In genomic region chr6:158027590-158028285, GRCh38 we compare ENCODE assay signal across 8 cellular contexts. TPM values are rescaled to one million over a fixed set of nuclear protein-coding genes. Genes with fewer than 3 reads are reported as not detected.
DNase-seq lines count a peak whose midpoint lies in the region; ATAC-seq and TF ChIP-seq lines count a peak whose summit lies in the region.
"Had no signal": no experiment of that assay in that cellular context is flagged by ENCODE, and none has a peak within 500 bp of the region (broad histone marks: within the 10 kb centered on the region; RNA-seq: fewer than 3 reads in every experiment).

No MANE protein-coding gene starts in this region.

- H3K4me2 ChIP-seq in GM23248 (ENCODE audit: unreplicated experiment) = no peak overlapping the region

- no peaks in the 10 kb centered on the region for H4K20me1 ChIP-seq in GM23248 (ENCODE audit: insufficient read depth)

- no peaks in the 10 kb centered on the region for H3K9me2 ChIP-seq in GM23248 (ENCODE audit: insufficient read depth)

- H3F3A ChIP-seq in GM23248 (ENCODE audit: insufficient read depth) = peaks cover 46% of the 10 kb centered on the region

- H3K79me2 ChIP-seq in GM23248 (ENCODE audit: insufficient read depth) = peaks cover 60% of the 10 kb centered on the region

- no peak for DNase-seq in GM23248
- DNase-seq in WTC11 (ENCODE audit: low spot score) = no peak
- no peak for DNase-seq in heart right ventricle
- no peak for DNase-seq in stimulated activated effector memory CD8-positive, alpha-beta T cell treated with anti-CD3 and anti-CD28 coated beads, Interleukin-12 subunit alpha, Interleukin-12 subunit beta, amount 100 ng/mL, for 72 hours (ENCODE audit: low spot score in 2 of 2)
- no peak for DNase-seq in activated CD4-positive, CD25-positive, alpha-beta regulatory T cell (lab: John Stamatoyannopoulos, UW)
- no peak for DNase-seq in NCI-H1436 treated with DMSO at 0.1 percent for 48 hours (lab: John Stamatoyannopoulos, UW)
- no peak for DNase-seq in cerebellar nuclear complex (lab: John Stamatoyannopoulos, UW)
- DNase-seq: stimulated activated CD4-positive, alpha-beta T cell treated with anti-CD3 and anti-CD28 coated beads, Interleukin-12 subunit alpha, Interleukin-12 subunit beta, amount 100 ng/mL, for 4 hours had no signal

- POLR2A ChIA-PET in WTC11 (lab: Charles Lee) = no interaction called here

- H3K27me3 ChIP-seq in GM23248 (replicated peaks; ENCODE audit: insufficient read depth) (no peaks in the 10 kb centered on the region), heart right ventricle (no peaks in the 10 kb centered on the region)

- in situ Hi-C loops in GM23248 (cut with MboI) = no loop called here

- no peak overlapping the region for H3K4me3 Mint-ChIP-seq in WTC11
- peak overlapping the region; percentile 84 for H3K4me3 Mint-ChIP-seq in stimulated activated effector memory CD8-positive, alpha-beta T cell treated with anti-CD3 and anti-CD28 coated beads, Interleukin-12 subunit alpha, Interleukin-12 subunit beta, amount 100 ng/mL, for 72 hours

- 81 to 82% methylated on average over 22 of the region's 22 CpGs for WGBS in GM23248 (ENCODE audit: low coverage in 1 of 2, low lambda C conversion rate in 2 of 2, missing lambda C conversion rate in 2 of 2), 2 experiments
- WGBS in heart right ventricle, 2 donors = 69 to 70% methylated on average over 22 of the region's 22 CpGs

- TF ChIP-seq CTCF in WTC11 (IDR thresholded peaks at IDR 0.05) (no peak), heart right ventricle (IDR thresholded peaks at IDR 0.05) (no peak)

- H3K36me3 Mint-ChIP-seq in WTC11 = 0 out of 2 replicates have a peak, but pooled peaks cover 3% of the 10 kb centered on the region
- H3K36me3 Mint-ChIP-seq in stimulated activated effector memory CD8-positive, alpha-beta T cell treated with anti-CD3 and anti-CD28 coated beads, Interleukin-12 subunit alpha, Interleukin-12 subunit beta, amount 100 ng/mL, for 72 hours = peaks cover 30% of the 10 kb centered on the region

- H3K9ac ChIP-seq in GM23248 = no peak overlapping the region

- peaks cover 29% of the 10 kb centered on the region for H3K4me1 Mint-ChIP-seq in WTC11
- peaks cover 44% of the 10 kb centered on the region for H3K4me1 Mint-ChIP-seq in stimulated activated effector memory CD8-positive, alpha-beta T cell treated with anti-CD3 and anti-CD28 coated beads, Interleukin-12 subunit alpha, Interleukin-12 subunit beta, amount 100 ng/mL, for 72 hours

- H2AFZ ChIP-seq in GM23248 = no peak overlapping the region

- peak overlapping the region; percentile 99 for H3K27ac ChIP-seq in GM23248
- H3K27ac ChIP-seq in heart right ventricle = peak overlapping the region in 8 of 10 donors; percentile 51 to 88 (median 80)

- H3K4me3 ChIP-seq in GM23248 (no peak overlapping the region), heart right ventricle (peak overlapping the region in 1 of 10 donors; percentile 1)

- H3K27ac Mint-ChIP-seq in WTC11 = peak overlapping the region; percentile 71
- peak overlapping the region; percentile 100 for H3K27ac Mint-ChIP-seq in stimulated activated effector memory CD8-positive, alpha-beta T cell treated with anti-CD3 and anti-CD28 coated beads, Interleukin-12 subunit alpha, Interleukin-12 subunit beta, amount 100 ng/mL, for 72 hours

- CTCF ChIA-PET in WTC11 (lab: Charles Lee) = interaction anchor here (1.9 to 2.3 kb wide), 2 partner anchors 19 to 43 kb away, joined by 10 to 15 read pairs; no protein-coding TSS in a partner anchor

- no peak for ATAC-seq in WTC11
- no peak for ATAC-seq in heart right ventricle
- ATAC-seq in stimulated activated effector memory CD8-positive, alpha-beta T cell treated with anti-CD3 and anti-CD28 coated beads, Interleukin-12 subunit alpha, Interleukin-12 subunit beta, amount 100 ng/mL, for 72 hours = no peak

- H3K9me3 ChIP-seq in GM23248 (ENCODE audit: low read depth) (no peaks in the 10 kb centered on the region), heart right ventricle (no peaks in the 10 kb centered on the region)

- H3K4me1 ChIP-seq in GM23248 (ENCODE audit: insufficient read depth) = peaks cover 42% of the 10 kb centered on the region
- H3K4me1 ChIP-seq in heart right ventricle = peaks cover 26 to 66% (median 54%) of the 10 kb centered on the region in 9 donors

- H3K9me3 Mint-ChIP-seq in WTC11 = no peaks in the 10 kb centered on the region
- no peaks in the 10 kb centered on the region for H3K9me3 Mint-ChIP-seq in stimulated activated effector memory CD8-positive, alpha-beta T cell treated with anti-CD3 and anti-CD28 coated beads, Interleukin-12 subunit alpha, Interleukin-12 subunit beta, amount 100 ng/mL, for 72 hours

- no peaks in the 10 kb centered on the region for H3K27me3 Mint-ChIP-seq in WTC11 (ENCODE audit: low read depth)

- H3K36me3 ChIP-seq in GM23248 (ENCODE audit: low read depth) (no peaks in the 10 kb centered on the region; the same call in 1 of the 2 replicates), heart right ventricle (peaks cover 0 to 10% (median 0%) of the 10 kb centered on the region in 9 donors)

- intact Hi-C loops in heart right ventricle (cut with DNase I) = loop anchor here in 3 of 10 donors (5.0 kb wide), 1 partner anchor 45 kb away; the partner anchor contains the start of gene SYNJ2 (in 3 of the 3)

TF ChIP-seq in WTC11, 78 proteins besides CTCF, POLR2A, EP300 and RAD21 (continues in another document):
- TF ChIP-seq CREB1 (CRISPR knock-in tag; IDR thresholded peaks at IDR 0.05) (no peak), PRDM15 (CRISPR knock-in tag; IDR thresholded peaks at IDR 0.05) (no peak), SOX15 (CRISPR knock-in tag; IDR thresholded peaks at IDR 0.05) (no peak), E2F1 (CRISPR knock-in tag; IDR thresholded peaks at IDR 0.05) (no peak), ERG (CRISPR knock-in tag; IDR thresholded peaks at IDR 0.05) (no peak), ZMAT4 (CRISPR knock-in tag; IDR thresholded peaks at IDR 0.05) (no peak), ETV6 (CRISPR knock-in tag; IDR thresholded peaks at IDR 0.05) (no peak), ZNF396 (CRISPR knock-in tag; IDR thresholded peaks at IDR 0.05; ENCODE audit: borderline replicate concordance) (no peak), SP1 (CRISPR knock-in tag; conservative IDR thresholded peaks at IDR 0.05) (no peak)

RNA-seq across cellular contexts. Expression of gene SYNJ2, which starts 46.1 kb away (rescaled TPM):
- total RNA-seq in GM23248 (2014; rRNA removed; shearing (Covaris generic)) = 25.3 and 28.6 TPM in 2 replicates
- polyA plus RNA-seq in GM23248 (2016; fragmentation: Nextera tagmentation; extraction: Ambion mirVana) = 17.6 and 20.5 TPM in 2 replicates
- total RNA-seq in WTC11 (2021) = 11.8 to 15.3 TPM (median 12.4 TPM) in 3 replicates
- total RNA-seq in heart right ventricle = 10 to 100 TPM; 14.0 to 27.8 (median 19.6) TPM
- polyA plus RNA-seq in heart right ventricle = 10 to 100 TPM; 14.5 to 17.6 TPM
